Comparison of ENCODE assay signal across 1 cellular context in the genomic region with DNA sequence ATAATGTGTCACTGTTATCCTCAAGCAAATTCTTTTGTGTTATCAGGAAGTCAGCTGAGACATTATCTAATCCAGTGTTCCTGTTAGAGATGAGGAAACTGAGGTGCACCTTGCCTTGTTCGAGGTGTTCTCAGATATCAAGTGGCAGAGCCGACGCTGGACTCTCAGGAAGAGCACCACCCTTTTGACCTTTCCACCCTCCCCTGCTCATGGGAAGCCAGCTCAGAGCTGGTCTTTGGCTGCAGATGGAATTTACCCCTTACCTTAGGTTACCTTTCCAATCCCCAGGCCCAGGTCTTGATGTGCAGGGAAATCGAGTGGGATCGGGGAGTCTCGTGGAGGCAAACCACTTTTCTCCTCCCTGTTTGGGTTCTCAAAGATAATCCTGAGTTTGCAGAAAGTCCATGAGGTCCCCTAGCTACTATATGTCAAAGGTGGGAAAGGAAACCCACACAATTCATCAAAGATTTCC.
A peak's percentile ranks its signal among the peaks of the same experiment; 100 is the strongest.
TF ChIP-seq lines count a peak whose summit lies in the region.

No MANE protein-coding gene starts in this region.

TF ChIP-seq in HepG2, 621 proteins besides CTCF, POLR2A, EP300 and RAD21 (continued from another document and continues in another):
- TF ChIP-seq, protein P1, sequence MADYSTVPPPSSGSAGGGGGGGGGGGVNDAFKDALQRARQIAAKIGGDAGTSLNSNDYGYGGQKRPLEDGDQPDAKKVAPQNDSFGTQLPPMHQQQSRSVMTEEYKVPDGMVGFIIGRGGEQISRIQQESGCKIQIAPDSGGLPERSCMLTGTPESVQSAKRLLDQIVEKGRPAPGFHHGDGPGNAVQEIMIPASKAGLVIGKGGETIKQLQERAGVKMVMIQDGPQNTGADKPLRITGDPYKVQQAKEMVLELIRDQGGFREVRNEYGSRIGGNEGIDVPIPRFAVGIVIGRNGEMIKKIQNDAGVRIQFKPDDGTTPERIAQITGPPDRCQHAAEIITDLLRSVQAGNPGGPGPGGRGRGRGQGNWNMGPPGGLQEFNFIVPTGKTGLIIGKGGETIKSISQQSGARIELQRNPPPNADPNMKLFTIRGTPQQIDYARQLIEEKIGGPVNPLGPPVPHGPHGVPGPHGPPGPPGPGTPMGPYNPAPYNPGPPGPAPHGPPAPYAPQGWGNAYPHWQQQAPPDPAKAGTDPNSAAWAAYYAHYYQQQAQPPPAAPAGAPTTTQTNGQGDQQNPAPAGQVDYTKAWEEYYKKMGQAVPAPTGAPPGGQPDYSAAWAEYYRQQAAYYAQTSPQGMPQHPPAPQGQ (CRISPR knock-in tag; IDR thresholded peaks at IDR 0.05; ENCODE audit: borderline replicate concordance) = no peak
- peak; percentile 64; the same call in 1 of the 2 replicates for TF ChIP-seq ZNF710 (CRISPR knock-in tag; IDR thresholded peaks at IDR 0.05; ENCODE audit: borderline replicate concordance)
- peak; percentile 68; the same call in 1 of the 2 replicates for TF ChIP-seq PRDM10 (CRISPR knock-in tag; IDR thresholded peaks at IDR 0.05; ENCODE audit: low read depth)
- no peak; the same call in 1 of the 2 replicates for TF ChIP-seq GMEB1 (CRISPR knock-in tag; IDR thresholded peaks at IDR 0.05; ENCODE audit: borderline replicate concordance)
- no peak for TF ChIP-seq HMG20B (CRISPR knock-in tag; conservative IDR thresholded peaks at IDR 0.05)
- TF ChIP-seq ZFP1 (CRISPR knock-in tag; IDR thresholded peaks at IDR 0.05) = no peak
- no peak for TF ChIP-seq ZNF12 (CRISPR knock-in tag; IDR thresholded peaks at IDR 0.05)
- TF ChIP-seq HES4 (CRISPR knock-in tag; IDR thresholded peaks at IDR 0.05; ENCODE audit: borderline replicate concordance) = no peak
- TF ChIP-seq SOX13 (IDR thresholded peaks at IDR 0.05) = no peak
- TF ChIP-seq SOX13 (CRISPR knock-in tag; conservative IDR thresholded peaks at IDR 0.05 in 1 of 2, IDR thresholded peaks at IDR 0.05 in 1 of 2) = peak in 1 of 2 experiments; percentile 86; a peak in 2 of 4 replicates
- peak; percentile 92 for TF ChIP-seq HMG20A (CRISPR knock-in tag; IDR thresholded peaks at IDR 0.05; ENCODE audit: borderline replicate concordance)
- no peak for TF ChIP-seq ZNF276 (CRISPR knock-in tag; IDR thresholded peaks at IDR 0.05; ENCODE audit: low read depth)
- no peak for TF ChIP-seq ZIK1 (CRISPR knock-in tag; IDR thresholded peaks at IDR 0.05; ENCODE audit: borderline replicate concordance, low read depth)
- no peak for TF ChIP-seq ZNF749 (CRISPR knock-in tag; IDR thresholded peaks at IDR 0.05; ENCODE audit: borderline replicate concordance)
- no peak for TF ChIP-seq ZFP37 (CRISPR knock-in tag; IDR thresholded peaks at IDR 0.05; ENCODE audit: borderline replicate concordance)
- no peak for TF ChIP-seq ARNT (IDR thresholded peaks at IDR 0.05)
- TF ChIP-seq CREBL2 (CRISPR knock-in tag; IDR thresholded peaks at IDR 0.05; ENCODE audit: borderline replicate concordance) = no peak
- no peak for TF ChIP-seq SYNCRIP (IDR thresholded peaks at IDR 0.05; ENCODE audit: insufficient read depth, low read depth, low read length)
- TF ChIP-seq ZNF431 (CRISPR knock-in tag; IDR thresholded peaks at IDR 0.05; ENCODE audit: borderline replicate concordance, low read depth) = no peak
- TF ChIP-seq, protein P2, sequence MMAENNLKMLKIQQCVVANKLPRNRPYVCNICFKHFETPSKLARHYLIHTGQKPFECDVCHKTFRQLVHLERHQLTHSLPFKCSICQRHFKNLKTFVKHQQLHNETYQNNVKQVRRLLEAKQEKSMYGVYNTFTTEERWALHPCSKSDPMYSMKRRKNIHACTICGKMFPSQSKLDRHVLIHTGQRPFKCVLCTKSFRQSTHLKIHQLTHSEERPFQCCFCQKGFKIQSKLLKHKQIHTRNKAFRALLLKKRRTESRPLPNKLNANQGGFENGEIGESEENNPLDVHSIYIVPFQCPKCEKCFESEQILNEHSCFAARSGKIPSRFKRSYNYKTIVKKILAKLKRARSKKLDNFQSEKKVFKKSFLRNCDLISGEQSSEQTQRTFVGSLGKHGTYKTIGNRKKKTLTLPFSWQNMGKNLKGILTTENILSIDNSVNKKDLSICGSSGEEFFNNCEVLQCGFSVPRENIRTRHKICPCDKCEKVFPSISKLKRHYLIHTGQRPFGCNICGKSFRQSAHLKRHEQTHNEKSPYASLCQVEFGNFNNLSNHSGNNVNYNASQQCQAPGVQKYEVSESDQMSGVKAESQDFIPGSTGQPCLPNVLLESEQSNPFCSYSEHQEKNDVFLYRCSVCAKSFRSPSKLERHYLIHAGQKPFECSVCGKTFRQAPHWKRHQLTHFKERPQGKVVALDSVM (CRISPR knock-in tag; IDR thresholded peaks at IDR 0.05) = no peak
- no peak for TF ChIP-seq ZNF878 (CRISPR knock-in tag; IDR thresholded peaks at IDR 0.05)
- TF ChIP-seq, protein P3, sequence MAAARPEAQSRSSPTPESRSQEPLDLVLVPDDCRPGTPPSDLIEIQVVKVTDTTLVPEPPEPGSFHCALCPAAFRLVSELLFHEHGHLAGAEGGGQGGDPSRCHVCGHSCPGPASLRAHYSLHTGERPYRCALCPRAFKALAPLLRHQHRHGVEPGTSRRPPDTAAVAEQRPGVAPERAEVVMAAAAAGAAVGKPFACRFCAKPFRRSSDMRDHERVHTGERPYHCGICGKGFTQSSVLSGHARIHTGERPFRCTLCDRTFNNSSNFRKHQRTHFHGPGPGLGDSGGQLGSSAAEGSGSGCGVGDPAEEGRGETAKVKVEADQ (CRISPR knock-in tag; IDR thresholded peaks at IDR 0.05; ENCODE audit: borderline replicate concordance) = no peak
- peak; percentile 77 for TF ChIP-seq NFIC (IDR thresholded peaks at IDR 0.05; ENCODE audit: low read length)
- no peak for TF ChIP-seq ZBTB21 (CRISPR knock-in tag; IDR thresholded peaks at IDR 0.05)
- TF ChIP-seq RFXANK (CRISPR knock-in tag; IDR thresholded peaks at IDR 0.05) = no peak
- TF ChIP-seq, protein P4, sequence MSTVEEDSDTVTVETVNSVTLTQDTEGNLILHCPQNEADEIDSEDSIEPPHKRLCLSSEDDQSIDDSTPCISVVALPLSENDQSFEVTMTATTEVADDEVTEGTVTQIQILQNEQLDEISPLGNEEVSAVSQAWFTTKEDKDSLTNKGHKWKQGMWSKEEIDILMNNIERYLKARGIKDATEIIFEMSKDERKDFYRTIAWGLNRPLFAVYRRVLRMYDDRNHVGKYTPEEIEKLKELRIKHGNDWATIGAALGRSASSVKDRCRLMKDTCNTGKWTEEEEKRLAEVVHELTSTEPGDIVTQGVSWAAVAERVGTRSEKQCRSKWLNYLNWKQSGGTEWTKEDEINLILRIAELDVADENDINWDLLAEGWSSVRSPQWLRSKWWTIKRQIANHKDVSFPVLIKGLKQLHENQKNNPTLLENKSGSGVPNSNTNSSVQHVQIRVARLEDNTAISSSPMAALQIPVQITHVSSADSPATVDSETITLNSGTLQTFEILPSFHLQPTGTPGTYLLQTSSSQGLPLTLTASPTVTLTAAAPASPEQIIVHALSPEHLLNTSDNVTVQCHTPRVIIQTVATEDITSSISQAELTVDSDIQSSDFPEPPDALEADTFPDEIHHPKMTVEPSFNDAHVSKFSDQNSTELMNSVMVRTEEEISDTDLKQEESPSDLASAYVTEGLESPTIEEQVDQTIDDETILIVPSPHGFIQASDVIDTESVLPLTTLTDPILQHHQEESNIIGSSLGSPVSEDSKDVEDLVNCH (CRISPR knock-in tag; IDR thresholded peaks at IDR 0.05) = no peak
- TF ChIP-seq BCL6 (CRISPR knock-in tag; IDR thresholded peaks at IDR 0.05) = peak; percentile 89
- no peak for TF ChIP-seq ZNF772 (CRISPR knock-in tag; IDR thresholded peaks at IDR 0.05)
- TF ChIP-seq ZNF225 (CRISPR knock-in tag; IDR thresholded peaks at IDR 0.05) = no peak
- peak; percentile 85 for TF ChIP-seq SOX5 (CRISPR knock-in tag; IDR thresholded peaks at IDR 0.05; ENCODE audit: borderline replicate concordance)
- 0 out of 2 replicates have a peak, but pooled peaks have one; percentile 9 for TF ChIP-seq STAT5B (CRISPR knock-in tag; IDR thresholded peaks at IDR 0.05)
- TF ChIP-seq ATM (IDR thresholded peaks at IDR 0.05; ENCODE audit: borderline replicate concordance) = no peak
- TF ChIP-seq ZNF124 (CRISPR knock-in tag; IDR thresholded peaks at IDR 0.05) = peak; percentile 53; the same call in 1 of the 2 replicates
- TF ChIP-seq RBAK (CRISPR knock-in tag; IDR thresholded peaks at IDR 0.05) = no peak
- TF ChIP-seq MXD4 (CRISPR knock-in tag; IDR thresholded peaks at IDR 0.05) = 0 out of 2 replicates have a peak, but pooled peaks have one; percentile 29
- TF ChIP-seq EEA1 (CRISPR knock-in tag; IDR thresholded peaks at IDR 0.05; ENCODE audit: borderline replicate concordance) = no peak
- no peak for TF ChIP-seq ZNF850 (CRISPR knock-in tag; conservative IDR thresholded peaks at IDR 0.05)
- no peak for TF ChIP-seq NPAS2 (CRISPR knock-in tag; IDR thresholded peaks at IDR 0.05; ENCODE audit: borderline replicate concordance)
- TF ChIP-seq SSRP1 (CRISPR knock-in tag; IDR thresholded peaks at IDR 0.05) = 0 out of 2 replicates have a peak, but pooled peaks have one; percentile 45
- no peak for TF ChIP-seq NR0B2 (CRISPR knock-in tag; IDR thresholded peaks at IDR 0.05)
- TF ChIP-seq, protein P5, sequence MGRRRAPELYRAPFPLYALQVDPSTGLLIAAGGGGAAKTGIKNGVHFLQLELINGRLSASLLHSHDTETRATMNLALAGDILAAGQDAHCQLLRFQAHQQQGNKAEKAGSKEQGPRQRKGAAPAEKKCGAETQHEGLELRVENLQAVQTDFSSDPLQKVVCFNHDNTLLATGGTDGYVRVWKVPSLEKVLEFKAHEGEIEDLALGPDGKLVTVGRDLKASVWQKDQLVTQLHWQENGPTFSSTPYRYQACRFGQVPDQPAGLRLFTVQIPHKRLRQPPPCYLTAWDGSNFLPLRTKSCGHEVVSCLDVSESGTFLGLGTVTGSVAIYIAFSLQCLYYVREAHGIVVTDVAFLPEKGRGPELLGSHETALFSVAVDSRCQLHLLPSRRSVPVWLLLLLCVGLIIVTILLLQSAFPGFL (CRISPR knock-in tag; IDR thresholded peaks at IDR 0.05) = no peak
- TF ChIP-seq ZNF724P (CRISPR knock-in tag; IDR thresholded peaks at IDR 0.05; ENCODE audit: borderline replicate concordance) = peak; percentile 89; the same call in 1 of the 2 replicates
